In genomic region chr1:12063141-12064072, GRCh38 we compare ENCODE assay signal across 9 cellular contexts. TPM values are rescaled to one million over a fixed set of nuclear protein-coding genes. Genes with fewer than 3 reads are reported as not detected.
DNase-seq lines count a peak whose midpoint lies in the region; ATAC-seq, FAIRE-seq and TF ChIP-seq lines count a peak whose summit lies in the region.
"Had no signal": no experiment of that assay in that cellular context is flagged by ENCODE, and none has a peak within 500 bp of the region (broad histone marks: within the 10 kb centered on the region; RNA-seq: fewer than 3 reads in every experiment).

TSS of gene TNFRSF8 (plus strand) at chr1:12063303. CDS start at chr1:12063599, 296 bp downstream.

- ATAC-seq in GM12878 (peak; percentile 41), GM21737 (IDR thresholded peaks at IDR 0.05; ENCODE audit: unreplicated experiment) (no peak), HG02870 (IDR thresholded peaks at IDR 0.05; ENCODE audit: unreplicated experiment) (no peak), left lobe of liver (no peak)

- H3K27me3 Mint-ChIP-seq in nephron progenitor cell (ENCODE audit: low read depth, poor library complexity) = peaks cover 81% of the 10 kb centered on the region

- peak within 1 kb of the TSS; percentile 84 for H2AFZ ChIP-seq in Loucy (ENCODE audit: low read length)
- peak within 1 kb of the TSS; percentile 54 for H2AFZ ChIP-seq in GM12878 (ENCODE audit: control insufficient read depth, low read depth, low read length)

- RAD21 ChIA-PET in GM12878 (lab: Charles Lee; ENCODE audit: unreplicated experiment) = interaction anchor here (0.6 to 9.5 kb wide), 8 partner anchors 9 to 44 kb away, joined by 3 to 167 read pairs (median 4); partner anchors contain the start of gene MIIP

- peak within 1 kb of the TSS; percentile 65 for H3K9ac ChIP-seq in Loucy (ENCODE audit: low read depth, low read length, poor library complexity, severe bottlenecking)
- H3K9ac ChIP-seq in GM12878 (ENCODE audit: control insufficient read depth, insufficient read depth, low read length) = peak within 1 kb of the TSS; percentile 89

- H3K36me3 ChIP-seq in Loucy (ENCODE audit: insufficient read depth, low read length) (no peaks in the 10 kb centered on the region), GM12878 (ENCODE audit: control insufficient read depth in 2 of 2, insufficient read depth in 2 of 2, low read length in 1 of 2) (no peaks in the 10 kb centered on the region)

- DNase-seq in ELR (ENCODE audit: low read depth) = peak; percentile 36
- DNase-seq in GM12878 (ENCODE audit: low read depth, low spot score) = no peak
- no peak for DNase-seq in nephron progenitor cell
- DNase-seq in NOMO-1 treated with dmso at 0.1 percent for 144 hours (lab: John Stamatoyannopoulos, UW; ENCODE audit: unreplicated experiment) = no peak
- DNase-seq in left lobe of liver (ENCODE audit: low spot score) = no peak
- DNase-seq: HCEC 1CT had no signal

- H3K79me2 ChIP-seq in Loucy (ENCODE audit: insufficient read depth, low read length) (peaks cover 7% of the 10 kb centered on the region), GM12878 (ENCODE audit: control insufficient read depth, insufficient read depth, low read length) (peaks cover 58% of the 10 kb centered on the region)

- H3K4me1 ChIP-seq in Loucy (ENCODE audit: insufficient read depth, low read length, poor library complexity, severe bottlenecking) = peaks cover 38% of the 10 kb centered on the region
- H3K4me1 ChIP-seq in GM12878 (ENCODE audit: control insufficient read depth, insufficient read depth, low read length) = peaks cover 30% of the 10 kb centered on the region

- H3K4me3 ChIP-seq in Loucy (ENCODE audit: low read length, poor library complexity, severe bottlenecking) (peak within 1 kb of the TSS; percentile 75), GM12878 (peak within 1 kb of the TSS; percentile 84)

- H3F3A ChIP-seq in Loucy (ENCODE audit: low read depth) = peaks cover 9% of the 10 kb centered on the region

- H3K9me2 ChIP-seq in Loucy (replicated peaks; ENCODE audit: low read depth, low read length) = no peaks in the 10 kb centered on the region

- H3K27ac Mint-ChIP-seq in nephron progenitor cell = no peak within 1 kb of the TSS

- intact Hi-C loops in GM12878 (cut with micrococcal nuclease; ENCODE audit: unreplicated experiment) = loop anchor here (1.0 kb wide), 1 partner anchor 23 kb away; no protein-coding TSS in a partner anchor

- H3K9me3 ChIP-seq in Loucy (ENCODE audit: insufficient read depth, low read depth, low read length) = no peaks in the 10 kb centered on the region
- H3K9me3 ChIP-seq in GM12878 (replicated peaks; ENCODE audit: control insufficient read depth, insufficient read depth, low read length) = no peaks in the 10 kb centered on the region

- SMC1A ChIA-PET in GM12878 (lab: Charles Lee; ENCODE audit: uncharacterized antibody, unreplicated experiment) = interaction anchor here (1.2 to 10.5 kb wide), 4 partner anchors 13 to 23 kb away, joined by 4 to 209 read pairs (median 56); no protein-coding TSS in a partner anchor

- no peak for FAIRE-seq in GM12878 (lab: Jason Lieb, UNC)

- no peak for TF ChIP-seq RAD21 in GM12878 (IDR thresholded peaks at IDR 0.05; ENCODE audit: insufficient read depth, low read depth, low read length)

- no peaks in the 10 kb centered on the region for H3K36me3 Mint-ChIP-seq in nephron progenitor cell (ENCODE audit: low read depth)

- H3K27me3 ChIP-seq in Loucy (ENCODE audit: insufficient read depth, low read length, poor library complexity, severe bottlenecking) = no peaks in the 10 kb centered on the region
- H3K27me3 ChIP-seq in GM12878 (replicated peaks in 1 of 2; ENCODE audit: control insufficient read depth in 2 of 2, insufficient read depth in 2 of 2, low read length in 1 of 2) = no peaks in the 10 kb centered on the region

- CTCF ChIA-PET in GM12878 (lab: Yijun Ruan, JAX) = interaction anchor here (0.6 to 6.1 kb wide), 6 partner anchors 12 to 82 kb away, joined by 3 to 80 read pairs (median 6); no protein-coding TSS in a partner anchor

- in situ Hi-C loops in GM12878 (cut with MboI) = loop anchor here (25.0 kb wide), 1 partner anchor 1649 kb away; the partner anchor contains the start of gene PRDM2

- no peaks in the 10 kb centered on the region for H4K20me1 ChIP-seq in Loucy (ENCODE audit: insufficient read depth, low read length, poor library complexity, severe bottlenecking)
- no peaks in the 10 kb centered on the region for H4K20me1 ChIP-seq in GM12878 (ENCODE audit: control insufficient read depth, insufficient read depth)

- peaks cover 22% of the 10 kb centered on the region for H3K9me3 Mint-ChIP-seq in nephron progenitor cell

- peaks cover 31% of the 10 kb centered on the region for H3K4me1 Mint-ChIP-seq in nephron progenitor cell

- POLR2A ChIA-PET in GM12878 (lab: Charles Lee) = interaction anchor here (0.6 to 7.5 kb wide), 6 partner anchors 15 to 129 kb away, joined by 3 to 154 read pairs (median 4); partner anchors contain the start of genes MFN2 and PLOD1

- TF ChIP-seq EP300 in GM12878 (IDR thresholded peaks at IDR 0.05; ENCODE audit: borderline replicate concordance in 1 of 2, control insufficient read depth in 1 of 2, low read depth in 2 of 2, low read length in 2 of 2) = no peak

- H3K27ac ChIP-seq in GM12878 (ENCODE audit: control insufficient read depth, insufficient read depth) = peak within 1 kb of the TSS; percentile 91

- no peak for TF ChIP-seq CTCF in Loucy (conservative IDR thresholded peaks at IDR 0.05; ENCODE audit: low read length)
- TF ChIP-seq CTCF in GM12878 (IDR thresholded peaks at IDR 0.05 in 2 of 3, conservative IDR thresholded peaks at IDR 0.05 in 1 of 3; ENCODE audit: control insufficient read depth in 2 of 3, extremely low read depth in 1 of 3, insufficient read depth in 1 of 3, low read depth in 3 of 3, low read length in 3 of 3) = peak in 1 of 3 experiments; percentile 5; a peak in 1 of 6 replicates
- TF ChIP-seq CTCF in nephron progenitor cell (IDR thresholded peaks at IDR 0.05) = no peak

- TF ChIP-seq POLR2A in GM12878 (IDR thresholded peaks at IDR 0.05; ENCODE audit: low read depth, low read length) = peak; percentile 83

- H3K4me3 Mint-ChIP-seq in nephron progenitor cell = peak within 1 kb of the TSS; percentile 73

- peak within 1 kb of the TSS; percentile 79 for H3K4me2 ChIP-seq in Loucy (ENCODE audit: low read depth, low read length, poor library complexity, severe bottlenecking)
- H3K4me2 ChIP-seq in GM12878 (ENCODE audit: control insufficient read depth, insufficient read depth) = peak within 1 kb of the TSS; percentile 95

- under 1% methylated on average over 72 of the region's 72 CpGs for WGBS in GM12878 (ENCODE audit: insufficient coverage, insufficient replicate concordance, low lambda C conversion rate, missing lambda C conversion rate)

- TSS peak; percentile 69 for BruUV-seq in GM12878 (replicated peaks; lab: Mats Ljungman, UMichigan)

TF ChIP-seq in GM12878, 131 proteins besides CTCF, POLR2A, EP300 and RAD21 (continues in another document):
- TF ChIP-seq RAD51 (IDR thresholded peaks at IDR 0.05) (no peak), BMI1 (IDR thresholded peaks at IDR 0.05; ENCODE audit: borderline replicate concordance) (no peak), NR2C1 (IDR thresholded peaks at IDR 0.05) (no peak), KAT2A (conservative IDR thresholded peaks at IDR 0.05; ENCODE audit: control insufficient read depth, low read depth, low read length) (no peak), MEF2B (IDR thresholded peaks at IDR 0.05; ENCODE audit: partially characterized antibody, poor library complexity, severe bottlenecking) (no peak), POLR2AphosphoS2 (IDR thresholded peaks at IDR 0.05; ENCODE audit: low read depth, low read length) (no peak), IKZF2 (IDR thresholded peaks at IDR 0.05) (peak in 1 of 2 experiments; percentile 6; a peak in 1 of 4 replicates), E4F1 (IDR thresholded peaks at IDR 0.05; ENCODE audit: borderline replicate concordance, partially characterized antibody) (no peak), RCOR1 (conservative IDR thresholded peaks at IDR 0.05; ENCODE audit: low read depth, low read length) (no peak)

RNA-seq across cellular contexts. Expression of gene TNFRSF8, which starts in this region (rescaled TPM):
- 152 and 169 TPM in 2 replicates for total RNA-seq in GM12878 (2013; cell fraction: nucleolus; rRNA removed)
- total RNA-seq in GM12878 (2014; rRNA removed) = 59.6 and 71.1 TPM in 2 replicates
- 32.8 and 40.6 TPM in 2 replicates for total RNA-seq in GM12878 (2014; rRNA removed; fragmentation: Illumina TruSeq; extraction: Trizol)
- total RNA-seq in GM12878 (2021) = 114 and 115 TPM in 2 replicates
- 15.7 TPM for polyA plus RNA-seq in GM12878 (2011; ENCODE audit: low read depth)
- 18.2 and 40.5 TPM in 2 replicates for polyA plus RNA-seq in GM12878 (2011; rRNA removed)
- 58.2 and 63.2 TPM in 2 replicates for polyA plus RNA-seq in GM12878 (2011; cell fraction: cytosol; rRNA removed)
- polyA plus RNA-seq in GM12878 (2011; cell fraction: nucleus; rRNA removed) = 60.0 and 69.8 TPM in 2 replicates
- polyA plus RNA-seq in GM12878 (2012) = 37.2 and 56.8 TPM in 2 replicates
- polyA plus RNA-seq in GM12878 (2014; fragmentation: Illumina TruSeq; extraction: Trizol) = 12.4 and 49.6 TPM in 2 replicates
- polyA plus RNA-seq in GM12878 (2014; fragmentation: Nextera tagmentation; extraction: Ambion mirVana) = 10 to 100 TPM in 1 of 2 experiments, 1 to 10 TPM in 1; 9.8 to 32.0 TPM
- polyA plus RNA-seq in GM12878 (2014; rRNA removed) = 68.0 and 85.0 TPM in 2 replicates
- polyA plus RNA-seq in GM12878 (2016; fragmentation: Nextera tagmentation; extraction: Ambion mirVana) = 10 to 100 TPM; 69.7 to 71.9 TPM
- 33.1 and 63.8 TPM in 2 replicates for polyA minus RNA-seq in GM12878 (2011; rRNA and poly(A)+ RNA removed)
- polyA minus RNA-seq in GM12878 (2011; cell fraction: cytosol; rRNA and poly(A)+ RNA removed) = 32.3 and 32.7 TPM in 2 replicates
- polyA minus RNA-seq in GM12878 (2011; cell fraction: nucleus; rRNA and poly(A)+ RNA removed) = 25.4 and 41.4 TPM in 2 replicates
- total RNA-seq in left lobe of liver = 0.18 TPM

Comparison
In these comparisons a context has a peak if more than half of its experiments do, and no peak if none do; other contexts are left out.
1. RNA of gene TNFRSF8 (total RNA-seq): 32.8 to 169 TPM in GM12878; 0.18 TPM in left lobe of liver (single experiment); every median in the first group is over 10 times any median in the second.